Comparison of ENCODE assay signal across 30 cellular contexts in genomic region chr19:39037194-39037593, GRCh38. TPM values are rescaled to one million over a fixed set of nuclear protein-coding genes. Genes with fewer than 3 reads are reported as not detected.
DNase-seq lines count a peak whose midpoint lies in the region; ATAC-seq, FAIRE-seq and TF ChIP-seq lines count a peak whose summit lies in the region.
"Had no signal": no experiment of that assay in that cellular context is flagged by ENCODE, and none has a peak within 500 bp of the region (broad histone marks: within the 10 kb centered on the region; RNA-seq: fewer than 3 reads in every experiment).

No MANE protein-coding gene starts in this region.

- no peak overlapping the region for H3K4me3 ChIP-seq in GM23338
- no peak overlapping the region for H3K4me3 ChIP-seq in HEK293 (ENCODE audit: low read depth, low read length)
- no peak overlapping the region for H3K4me3 ChIP-seq in keratinocyte (ENCODE audit: control insufficient read depth in 2 of 3, extremely low read depth in 1 of 3, insufficient read depth in 2 of 3, low read depth in 1 of 3, low read length in 3 of 3)
- no peak overlapping the region for H3K4me3 ChIP-seq in H7 (ENCODE audit: insufficient read depth, low read depth, low read length)
- H3K4me3 ChIP-seq: BLaER1, GM12878 had no signal

- H3F3A ChIP-seq in GM23338 (replicated peaks; ENCODE audit: low read depth) = no peaks in the 10 kb centered on the region

- H3K4me2 ChIP-seq in GM23338 = no peak overlapping the region
- H3K4me2 ChIP-seq in keratinocyte (ENCODE audit: control insufficient read depth, extremely low read depth, insufficient read depth, low read depth, low read length) = no peak overlapping the region
- H3K4me2 ChIP-seq: BLaER1 had no signal

- CTCF ChIA-PET in HEK293 (lab: Yijun Ruan, JAX) (interaction anchor here (0.6 to 3.5 kb wide), 16 partner anchors 10 to 374 kb away, joined by 3 to 44 read pairs (median 5); partner anchors contain the start of gene FBXO17), WTC11 (lab: Charles Lee) (interaction anchor here (0.6 to 3.9 kb wide), 6 partner anchors 14 to 491 kb away, joined by 3 to 28 read pairs (median 10); partner anchors contain the start of genes FBXO17, MRPS12 and SARS2)
- CTCF ChIA-PET in CD4-positive, alpha-beta T cell (lab: Charles Lee) = no interaction called here

- no peak for TF ChIP-seq CTCF in GM23338 (conservative IDR thresholded peaks at IDR 0.05; ENCODE audit: low read depth in 2 of 2)
- no peak for TF ChIP-seq CTCF in HEK293 (tag by site-specific recombination; IDR thresholded peaks at IDR 0.05)
- no peak for TF ChIP-seq CTCF in WTC11 (IDR thresholded peaks at IDR 0.05)
- no peak for TF ChIP-seq CTCF in keratinocyte (optimal IDR thresholded peaks at IDR 0.05 in 1 of 3, IDR thresholded peaks at IDR 0.05 in 1 of 3, conservative IDR thresholded peaks at IDR 0.05 in 1 of 3; ENCODE audit: extremely low read depth in 1 of 3, insufficient read depth in 2 of 3, low read length in 3 of 3)
- TF ChIP-seq CTCF in CD4-positive, alpha-beta T cell (IDR thresholded peaks at IDR 0.05) = no peak
- TF ChIP-seq CTCF in progenitor cell of endocrine pancreas (IDR thresholded peaks at IDR 0.05; ENCODE audit: unreplicated experiment) = no peak

- H3K9me3 ChIP-seq in HEK293 (ENCODE audit: control insufficient read depth, insufficient read depth, low read depth, low read length) (no peaks in the 10 kb centered on the region; the same call in 1 of the 2 replicates), keratinocyte (ENCODE audit: control insufficient read depth, low read depth, low read length) (no peaks in the 10 kb centered on the region)
- H3K9me3 ChIP-seq in CD4-positive, alpha-beta T cell (ENCODE audit: control insufficient read depth, low read length) = no peaks in the 10 kb centered on the region
- H3K9me3 ChIP-seq: BE2C had no signal

- no peaks in the 10 kb centered on the region for H3K79me2 ChIP-seq in GM23338 (replicated peaks; ENCODE audit: insufficient read depth)
- no peaks in the 10 kb centered on the region for H3K79me2 ChIP-seq in keratinocyte (ENCODE audit: control insufficient read depth, insufficient read depth, low read length)

- no peaks in the 10 kb centered on the region for H3K36me3 ChIP-seq in GM23338 (ENCODE audit: insufficient read depth)
- no peaks in the 10 kb centered on the region; a peak in 1 of 3 replicates for H3K36me3 ChIP-seq in HEK293 (ENCODE audit: control insufficient read depth in 2 of 2, insufficient read depth in 1 of 2, low read length in 2 of 2)
- no peaks in the 10 kb centered on the region for H3K36me3 ChIP-seq in keratinocyte (ENCODE audit: control insufficient read depth in 2 of 2, extremely low read depth in 1 of 2, insufficient read depth in 2 of 2, low read length in 2 of 2)
- H3K36me3 ChIP-seq in H7 (replicated peaks; ENCODE audit: control insufficient read depth, insufficient read depth, low read length) = no peaks in the 10 kb centered on the region
- H3K36me3 ChIP-seq: BE2C, BLaER1 had no signal

- POLR2A ChIA-PET in HEK293 (lab: Yijun Ruan, JAX) = interaction anchor here (0.6 to 1.2 kb wide), 3 partner anchors 61 to 513 kb away, joined by 3 to 4 read pairs (median 4); partner anchors contain the start of gene FBXO17
- POLR2A ChIA-PET in WTC11 (lab: Charles Lee) = no interaction called here
- POLR2A ChIA-PET in CD4-positive, alpha-beta T cell (lab: Charles Lee) = no interaction called here

- FAIRE-seq in keratinocyte (lab: Jason Lieb, UNC) (no peak), GM19239 (lab: Jason Lieb, UNC) (no peak)
- FAIRE-seq: A204.1, GM12878, GM12892, GM18507 had no signal

- no peak overlapping the region for H3K4me3 Mint-ChIP-seq in GM23338
- H3K4me3 Mint-ChIP-seq in WTC11 = no peak overlapping the region
- H3K4me3 Mint-ChIP-seq in CD4-positive, alpha-beta T cell = no peak overlapping the region
- H3K4me3 Mint-ChIP-seq in progenitor cell of endocrine pancreas (ENCODE audit: low read depth) = no peak overlapping the region
- H3K4me3 Mint-ChIP-seq: CD14-positive monocyte; CD4-positive, CD25-positive, alpha-beta regulatory T cell; CD8-positive, alpha-beta T cell had no signal

- H3K27me3 Mint-ChIP-seq in GM23338 (ENCODE audit: insufficient read depth, low read depth, poor library complexity) = no peaks in the 10 kb centered on the region
- H3K27me3 Mint-ChIP-seq in WTC11 (ENCODE audit: low read depth) = peaks cover 28% of the 10 kb centered on the region
- H3K27me3 Mint-ChIP-seq in CD4-positive, alpha-beta T cell = peaks cover 33% of the 10 kb centered on the region
- peaks cover 6% of the 10 kb centered on the region for H3K27me3 Mint-ChIP-seq in progenitor cell of endocrine pancreas

- peak overlapping the region; percentile 98; the same call in 1 of the 2 replicates for H2AFZ ChIP-seq in GM23338
- H2AFZ ChIP-seq in keratinocyte (ENCODE audit: control insufficient read depth, low read length) = peak overlapping the region; percentile 49

- H3K4me1 Mint-ChIP-seq in GM23338 = peaks cover 15% of the 10 kb centered on the region; the same call in 2 of the 3 replicates
- H3K4me1 Mint-ChIP-seq in WTC11 = peaks cover 12% of the 10 kb centered on the region
- H3K4me1 Mint-ChIP-seq in CD4-positive, alpha-beta T cell (ENCODE audit: low read depth) = peaks cover 6% of the 10 kb centered on the region
- peaks cover 2% of the 10 kb centered on the region for H3K4me1 Mint-ChIP-seq in progenitor cell of endocrine pancreas (ENCODE audit: low read depth)
- H3K4me1 Mint-ChIP-seq: CD14-positive monocyte had no signal

- DNase-seq in GM23338 (ENCODE audit: low spot score) = no peak
- no peak for DNase-seq in WTC11 (ENCODE audit: low spot score)
- no peak for DNase-seq in keratinocyte (ENCODE audit: low read depth, low spot score)
- DNase-seq in H7 = no peak
- no peak for DNase-seq in CD4-positive, alpha-beta T cell
- no peak for DNase-seq in GM19239 (ENCODE audit: insufficient read length, low spot score)
- no peak for DNase-seq in progenitor cell of endocrine pancreas (ENCODE audit: low spot score, unreplicated experiment)
- DNase-seq: 8988T; ACHN; BE2C; C1 segment of cervical spinal cord; CD4-positive, CD25-positive, alpha-beta regulatory T cell; CD8-positive, alpha-beta T cell; DMS 273 treated with DMSO at 0.1 percent for 48 hours; DMS153; DMS53; DMS79; DND-41; EL; GDM1 had no signal

- H3K9ac ChIP-seq in keratinocyte (ENCODE audit: control insufficient read depth, extremely low read depth, insufficient read depth, low read length) = no peak overlapping the region
- H3K9ac ChIP-seq: BLaER1 had no signal

- H3K27ac Mint-ChIP-seq in GM23338 (no peak overlapping the region), WTC11 (no peak overlapping the region), progenitor cell of endocrine pancreas (no peak overlapping the region)
- H3K27ac Mint-ChIP-seq in CD4-positive, alpha-beta T cell = no peak overlapping the region
- H3K27ac Mint-ChIP-seq: CD4-positive, CD25-positive, alpha-beta regulatory T cell; CD8-positive, alpha-beta T cell had no signal

- no peaks in the 10 kb centered on the region for H3K9me2 ChIP-seq in GM23338 (ENCODE audit: insufficient read depth)

- no peaks in the 10 kb centered on the region for H3K9me1 ChIP-seq in keratinocyte (ENCODE audit: control insufficient read depth, extremely low read depth, insufficient read depth, low read length)

- H3K36me3 Mint-ChIP-seq in GM23338 (ENCODE audit: low read depth) (no peaks in the 10 kb centered on the region), WTC11 (no peaks in the 10 kb centered on the region), progenitor cell of endocrine pancreas (ENCODE audit: insufficient read depth) (no peaks in the 10 kb centered on the region)
- H3K36me3 Mint-ChIP-seq in CD4-positive, alpha-beta T cell (ENCODE audit: low read depth) = no peaks in the 10 kb centered on the region
- H3K36me3 Mint-ChIP-seq: CD14-positive monocyte; CD4-positive, CD25-positive, alpha-beta regulatory T cell; CD8-positive, alpha-beta T cell had no signal

- H3K27ac ChIP-seq in GM23338 (ENCODE audit: low read depth) (no peak overlapping the region), HEK293 (ENCODE audit: extremely low read depth, low read depth, low read length) (no peak overlapping the region), keratinocyte (ENCODE audit: control insufficient read depth, insufficient read depth, low read length) (no peak overlapping the region)
- no peak overlapping the region for H3K27ac ChIP-seq in CD4-positive, alpha-beta T cell (ENCODE audit: low read depth, low read length)
- H3K27ac ChIP-seq: BLaER1 had no signal

- intact Hi-C loops in CD4-positive, alpha-beta T cell (cut with DNase I, micrococcal nuclease) = no loop called here

- dilution Hi-C loops in keratinocyte (cut with MboI; ENCODE audit: extremely low pct_ligation_motif_present, low sequenced_read_pairs) = no loop called here

- H3K9me3 Mint-ChIP-seq in GM23338 (peaks cover 4% of the 10 kb centered on the region; the same call in 2 of the 3 replicates), WTC11 (peaks cover 3% of the 10 kb centered on the region; the same call in 1 of the 2 replicates), progenitor cell of endocrine pancreas (ENCODE audit: low read depth) (peaks cover 2% of the 10 kb centered on the region)
- no peaks in the 10 kb centered on the region for H3K9me3 Mint-ChIP-seq in CD4-positive, alpha-beta T cell
- H3K9me3 Mint-ChIP-seq: CD8-positive, alpha-beta T cell had no signal

- H3K27me3 ChIP-seq in GM23338 (ENCODE audit: insufficient read depth) (no peaks in the 10 kb centered on the region), keratinocyte (ENCODE audit: control insufficient read depth, extremely low read depth, insufficient read depth, low read length) (no peaks in the 10 kb centered on the region), H7 (ENCODE audit: control insufficient read depth, insufficient read depth, low read length) (peaks cover 4% of the 10 kb centered on the region; the same call in 1 of the 2 replicates)
- H3K27me3 ChIP-seq in CD4-positive, alpha-beta T cell (ENCODE audit: control insufficient read depth, insufficient read depth, low read length) = no peaks in the 10 kb centered on the region

- no peaks in the 10 kb centered on the region for H4K20me1 ChIP-seq in GM23338 (replicated peaks; ENCODE audit: insufficient read depth)
- no peaks in the 10 kb centered on the region for H4K20me1 ChIP-seq in keratinocyte (ENCODE audit: control insufficient read depth, extremely low read depth, insufficient read depth, low read length)
- H4K20me1 ChIP-seq: BLaER1 had no signal

- ATAC-seq in GM23338 (no peak), WTC11 (no peak)
- ATAC-seq in CD4-positive, alpha-beta T cell (ENCODE audit: poor library complexity) = no peak
- ATAC-seq: CD8-positive, alpha-beta T cell had no signal

- H3K4me1 ChIP-seq in GM23338 (ENCODE audit: insufficient read depth) = peaks cover 14% of the 10 kb centered on the region
- peaks cover 23% of the 10 kb centered on the region for H3K4me1 ChIP-seq in HEK293 (ENCODE audit: control insufficient read depth, insufficient read depth, low read length)
- H3K4me1 ChIP-seq in keratinocyte (ENCODE audit: control insufficient read depth, extremely low read depth, insufficient read depth, low read length) = peaks cover 25% of the 10 kb centered on the region
- H3K4me1 ChIP-seq: BE2C had no signal

RNA-seq across cellular contexts. Expression of gene FBXO27, which starts 4.8 kb away (rescaled TPM):
- total RNA-seq in GM23338 (2014; rRNA removed; shearing (Covaris generic)) = 3.8 and 6.2 TPM in 2 replicates
- 13.7 and 15.4 TPM in 2 replicates for polyA plus RNA-seq in GM23338 (2016; fragmentation: Nextera tagmentation; extraction: Ambion mirVana)
- 18.9 to 22.7 TPM (median 20.0 TPM) in 3 replicates for total RNA-seq in WTC11 (2021)
- polyA plus RNA-seq in keratinocyte = 4.4 to 6.9 TPM (median 4.4 TPM) in 3 replicates
- 1.9 TPM for polyA plus RNA-seq in keratinocyte (2011; ENCODE audit: low read depth)
- 4.0 and 4.3 TPM in 2 replicates for polyA plus RNA-seq in keratinocyte (2011; cell fraction: cytosol; rRNA removed)
- 3.3 and 4.1 TPM in 2 replicates for polyA plus RNA-seq in keratinocyte (2011; cell fraction: nucleus; rRNA removed)
- 3.9 and 7.4 TPM in 2 replicates for polyA plus RNA-seq in keratinocyte (2012; ENCODE audit: low replicate concordance)
- polyA minus RNA-seq in keratinocyte = 5.9 to 27.1 TPM (median 9.8 TPM) in 3 replicates
- 5.0 TPM for polyA minus RNA-seq in keratinocyte (2011; cell fraction: cytosol; rRNA and poly(A)+ RNA removed)
- 1.2 and 1.3 TPM in 2 replicates for polyA minus RNA-seq in keratinocyte (2011; cell fraction: nucleus; rRNA and poly(A)+ RNA removed)
- total RNA-seq in H7 (2014; rRNA removed; shearing (Covaris generic)) = 4.0 and 5.5 TPM in 2 replicates
- total RNA-seq in CD4-positive, alpha-beta T cell = under 1 TPM in 1 of 2 experiments, not detected in 1; 0.11 TPM
- 10.3 and 14.6 TPM in 2 replicates for total RNA-seq in progenitor cell of endocrine pancreas
- total RNA-seq: CD8-positive, alpha-beta T cell had no signal
- polyA plus RNA-seq: CD14-positive monocyte had no signal

RNA-seq across cellular contexts. Expression of gene ACP7, which starts 47.0 kb away (rescaled TPM):
- 0.45 and 0.97 TPM in 2 replicates for total RNA-seq in GM23338 (2014; rRNA removed; shearing (Covaris generic))
- polyA plus RNA-seq in GM23338 (2016; fragmentation: Nextera tagmentation; extraction: Ambion mirVana) (0.26 and 0.27 TPM in 2 replicates), keratinocyte (0.08 to 0.28 TPM (median 0.09 TPM) in 3 replicates)
- total RNA-seq in WTC11 (2021) (0.09 to 0.11 TPM (median 0.11 TPM) in 3 replicates), progenitor cell of endocrine pancreas (not detected in 2 replicates)
- polyA plus RNA-seq in keratinocyte (2011; ENCODE audit: low read depth) = 28.0 TPM
- polyA plus RNA-seq in keratinocyte (2011; cell fraction: cytosol; rRNA removed) = 0.04 and 0.11 TPM in 2 replicates
- 0.37 and 0.50 TPM in 2 replicates for polyA plus RNA-seq in keratinocyte (2011; cell fraction: nucleus; rRNA removed)
- 0.85 and 30.8 TPM in 2 replicates for polyA plus RNA-seq in keratinocyte (2012; ENCODE audit: low replicate concordance)
- polyA minus RNA-seq in keratinocyte = 0.56 to 1.3 TPM (median 0.74 TPM) in 3 replicates
- polyA minus RNA-seq in keratinocyte (2011; cell fraction: cytosol; rRNA and poly(A)+ RNA removed) = not detected
- 0.54 and 0.95 TPM in 2 replicates for polyA minus RNA-seq in keratinocyte (2011; cell fraction: nucleus; rRNA and poly(A)+ RNA removed)
- total RNA-seq in H7 (2014; rRNA removed; shearing (Covaris generic)) = 0.14 TPM in 1 of 2 replicates, not detected in the other
- total RNA-seq in CD4-positive, alpha-beta T cell = not detected
- total RNA-seq: A673; CD4-positive, CD25-positive, alpha-beta regulatory T cell; CD8-positive, alpha-beta T cell; G401; GM12878 had no signal
- polyA plus RNA-seq: AG04450; CD14-positive monocyte; CD4-positive, CD25-positive, alpha-beta regulatory T cell; GM12878 had no signal
